In genomic region chrX:25196221-25196620, GRCh38 we compare ENCODE assay signal across 8 cellular contexts.
"Had no signal": no experiment of that assay in that cellular context is flagged by ENCODE, and none has a peak within 500 bp of the region (broad histone marks: within the 10 kb centered on the region; RNA-seq: fewer than 3 reads in every experiment).

No MANE protein-coding gene starts in this region.

- H3K4me3 ChIP-seq: K562 had no signal

- ATAC-seq: HepG2, K562 had no signal

- DNase-seq: IMR-90, KBM-7, KG1 had no signal

- FAIRE-seq: HepG2, HTR-8/SVneo, K562 had no signal

- H3K4me2 ChIP-seq: KMS-11 had no signal

- H3K27ac ChIP-seq: HL-60, KMS-11 had no signal
